In genomic region chr6:102907181-102907580, GRCh38 we compare ENCODE assay signal across 27 cellular contexts.
DNase-seq lines count a peak whose midpoint lies in the region; ATAC-seq and TF ChIP-seq lines count a peak whose summit lies in the region.
"Had no signal": no experiment of that assay in that cellular context is flagged by ENCODE, and none has a peak within 500 bp of the region (broad histone marks: within the 10 kb centered on the region; RNA-seq: fewer than 3 reads in every experiment).

No MANE protein-coding gene starts in this region.

- H2BK15ac ChIP-seq in H9 (ENCODE audit: low read depth, low read length) (no peak overlapping the region), mesendoderm (replicated peaks; ENCODE audit: low read depth) (no peak overlapping the region)

- H3K36me3 Mint-ChIP-seq in H9 (ENCODE audit: insufficient read depth in 1 of 3, low read depth in 3 of 3): peaks cover 0 to 6% (median 6%) of the 10 kb centered on the region in 3 experiments; a peak in 3 of 7 replicates
- H3K36me3 Mint-ChIP-seq in activated CD8-positive, alpha-beta T cell treated with anti-CD3 and anti-CD28 coated beads, Interleukin-2, amount 10 ng/mL, durations not matched to agents 7 days and 5 days (ENCODE audit: low read depth): no peaks in the 10 kb centered on the region
- H3K36me3 Mint-ChIP-seq: CD4-positive, alpha-beta memory T cell; naive thymus-derived CD4-positive, alpha-beta T cell had no signal

- H3K4me3 Mint-ChIP-seq in H9: no peak overlapping the region
- no peak overlapping the region for H3K4me3 Mint-ChIP-seq in activated CD8-positive, alpha-beta T cell treated with anti-CD3 and anti-CD28 coated beads, Interleukin-2, amount 10 ng/mL, durations not matched to agents 7 days and 5 days
- H3K4me3 Mint-ChIP-seq: activated CD4-positive, alpha-beta T cell treated with anti-CD3 and anti-CD28 coated beads, Interleukin-2, amount 10 ng/mL, durations not matched to agents 24 days and 14 days; activated naive CD8-positive, alpha-beta T cell treated with anti-CD3 and anti-CD28 coated beads, Interleukin-2, amount 50 U/mL, for 24 hours; CD4-positive, alpha-beta memory T cell; central memory CD8-positive, alpha-beta T cell; dendritic cell treated with granulocyte-macrophage colony-stimulating factor and Interleukin-4, amounts not matched to agents 40 ng/mL and 50 ng/mL, for 4 days; naive thymus-derived CD4-positive, alpha-beta T cell had no signal

- H3K4ac ChIP-seq in H9 (ENCODE audit: low read depth, low read length): no peak overlapping the region
- no peak overlapping the region for H3K4ac ChIP-seq in mesendoderm (ENCODE audit: low read depth, low read length)

- no peak overlapping the region for H4K91ac ChIP-seq in H9 (ENCODE audit: insufficient read length, low read depth, low read length)

- no CpG with 5 or more reads among the region's 6 CpGs for WGBS in H9 (ENCODE audit: extremely low coverage, insufficient read length, low lambda C conversion rate)
- WGBS in mesendoderm (ENCODE audit: extremely low coverage, insufficient coverage, low lambda C conversion rate): no CpG with 5 or more reads among the region's 6 CpGs

- H3K79me1 ChIP-seq in H9 (ENCODE audit: insufficient read depth, low read depth, low read length, poor library complexity, severe bottlenecking): no peaks in the 10 kb centered on the region
- no peaks in the 10 kb centered on the region for H3K79me1 ChIP-seq in mesendoderm (ENCODE audit: low read length)

- H3K4me2 ChIP-seq in H9 (ENCODE audit: insufficient read depth, insufficient read length, low read length) (no peak overlapping the region), OCI-LY1 (ENCODE audit: low read length) (peak overlapping the region; percentile 71), mesendoderm (ENCODE audit: low read length) (no peak overlapping the region)

- peak; percentile 3 for DNase-seq in DMS53 (lab: John Stamatoyannopoulos, UW)
- no peak for DNase-seq in DMS53 treated with DMSO at 0.1 percent for 48 hours (lab: John Stamatoyannopoulos, UW; ENCODE audit: unreplicated experiment)
- DNase-seq in H9: peak; percentile 61
- DNase-seq in mesendoderm: peak; percentile 34
- no peak for DNase-seq in T-helper 9 cell
- no peak for DNase-seq in upper lobe of right lung
- no peak for DNase-seq in activated CD8-positive, alpha-beta T cell treated with anti-CD3 and anti-CD28 coated beads, Interleukin-2, amount 10 ng/mL, durations not matched to agents 7 days and 5 days
- DNase-seq: activated CD4-positive, alpha-beta T cell treated with anti-CD3 and anti-CD28 coated beads, Interleukin-2, amount 10 ng/mL, durations not matched to agents 24 days and 14 days; activated naive CD8-positive, alpha-beta T cell treated with anti-CD3 and anti-CD28 coated beads, Interleukin-2, amount 50 U/mL, for 24 hours; activated T-cell treated with anti-CD3 and anti-CD28 coated beads, Interleukin-2, amount 50 U/mL, for 48 hours; CD4-positive, alpha-beta memory T cell; DMS79; midbrain; naive thymus-derived CD4-positive, alpha-beta T cell; NCI-H1105; NCI-H1930; NCI-H446; nucleus accumbens; psoas muscle; SHP77 treated with DMSO at 0.1 percent for 48 hours; stimulated activated CD4-positive, alpha-beta T cell treated with anti-CD3 and anti-CD28 coated beads, Interleukin-15, amount 100 ng/mL, for 24 hours; stimulated activated naive CD4-positive, alpha-beta T cell; T1000; WERI-Rb-1 had no signal

- H4K20me1 ChIP-seq in H9 (ENCODE audit: control insufficient read depth, insufficient read depth, insufficient read length): no peaks in the 10 kb centered on the region
- H4K20me1 ChIP-seq in OCI-LY1 (ENCODE audit: insufficient read depth, low read length): no peaks in the 10 kb centered on the region

- TF ChIP-seq CTCF in H9 (conservative IDR thresholded peaks at IDR 0.05): peak; percentile 62
- TF ChIP-seq CTCF in OCI-LY1 (IDR thresholded peaks at IDR 0.05; ENCODE audit: low read length): peak; percentile 46
- TF ChIP-seq CTCF in upper lobe of right lung (IDR thresholded peaks at IDR 0.05): no peak

- no peak overlapping the region for H3K14ac ChIP-seq in H9 (ENCODE audit: insufficient read depth, low read length)

- H2BK12ac ChIP-seq in H9 (ENCODE audit: insufficient read length, low read depth, low read length): no peak overlapping the region

- H3K79me2 ChIP-seq in H9 (ENCODE audit: insufficient read depth, low read length) (no peaks in the 10 kb centered on the region), OCI-LY1 (ENCODE audit: insufficient read depth, low read length) (no peaks in the 10 kb centered on the region), mesendoderm (ENCODE audit: control insufficient read depth, insufficient read depth, low read length) (no peaks in the 10 kb centered on the region)

- H3K4me1 ChIP-seq in H9 (ENCODE audit: insufficient read depth, low read length): no peaks in the 10 kb centered on the region
- peaks cover 6% of the 10 kb centered on the region for H3K4me1 ChIP-seq in OCI-LY1 (ENCODE audit: insufficient read depth, low read length, severe bottlenecking)
- no peaks in the 10 kb centered on the region for H3K4me1 ChIP-seq in mesendoderm (ENCODE audit: control insufficient read depth, low read depth, low read length)
- H3K4me1 ChIP-seq in upper lobe of right lung: no peaks in the 10 kb centered on the region
- H3K4me1 ChIP-seq: psoas muscle had no signal

- H2AK5ac ChIP-seq in H9 (ENCODE audit: insufficient read length, low read length) (no peak overlapping the region), mesendoderm (ENCODE audit: low read length) (no peak overlapping the region)

- H3K9me3 ChIP-seq in H9 (ENCODE audit: control insufficient read depth, low read depth, low read length) (no peaks in the 10 kb centered on the region), OCI-LY1 (ENCODE audit: low read length) (peaks cover 4% of the 10 kb centered on the region; the same call in 1 of the 2 replicates), upper lobe of right lung (no peaks in the 10 kb centered on the region)
- H3K9me3 ChIP-seq: psoas muscle had no signal

- H3K27me3 Mint-ChIP-seq in H9 (ENCODE audit: low read depth): no peaks in the 10 kb centered on the region
- H3K27me3 Mint-ChIP-seq in activated CD8-positive, alpha-beta T cell treated with anti-CD3 and anti-CD28 coated beads, Interleukin-2, amount 10 ng/mL, durations not matched to agents 7 days and 5 days (ENCODE audit: low read depth): no peaks in the 10 kb centered on the region
- H3K27me3 Mint-ChIP-seq: activated CD4-positive, alpha-beta T cell treated with anti-CD3 and anti-CD28 coated beads, Interleukin-2, amount 10 ng/mL, durations not matched to agents 24 days and 14 days; activated naive CD8-positive, alpha-beta T cell treated with anti-CD3 and anti-CD28 coated beads, Interleukin-2, amount 50 U/mL, for 24 hours; CD4-positive, alpha-beta memory T cell; central memory CD8-positive, alpha-beta T cell; dendritic cell treated with granulocyte-macrophage colony-stimulating factor and Interleukin-4, amounts not matched to agents 40 ng/mL and 50 ng/mL, for 4 days; naive thymus-derived CD4-positive, alpha-beta T cell had no signal

- no peak for ATAC-seq in upper lobe of right lung
- ATAC-seq in activated CD8-positive, alpha-beta T cell treated with anti-CD3 and anti-CD28 coated beads, Interleukin-2, amount 10 ng/mL, durations not matched to agents 7 days and 5 days: no peak
- ATAC-seq: activated naive CD8-positive, alpha-beta T cell treated with anti-CD3 and anti-CD28 coated beads, Interleukin-2, amount 50 U/mL, for 24 hours; naive thymus-derived CD4-positive, alpha-beta T cell; psoas muscle had no signal

- H3K9ac ChIP-seq in H9 (ENCODE audit: extremely low read depth, insufficient read length, low read length) (no peak overlapping the region), OCI-LY1 (ENCODE audit: low read length) (peak overlapping the region; percentile 60), mesendoderm (ENCODE audit: low read length) (no peak overlapping the region)

- H3T11ph ChIP-seq in H9 (ENCODE audit: low read length): no peak overlapping the region

- H2BK120ac ChIP-seq in H9 (ENCODE audit: low read depth, low read length, poor library complexity, severe bottlenecking) (no peak overlapping the region), mesendoderm (ENCODE audit: low read depth, low read length) (no peak overlapping the region)

- H3K4me1 Mint-ChIP-seq in H9: peaks cover 0 to 4% of the 10 kb centered on the region in 2 experiments; a peak in 1 of 4 replicates
- H3K4me1 Mint-ChIP-seq in activated CD8-positive, alpha-beta T cell treated with anti-CD3 and anti-CD28 coated beads, Interleukin-2, amount 10 ng/mL, durations not matched to agents 7 days and 5 days (ENCODE audit: low read depth): no peaks in the 10 kb centered on the region
- H3K4me1 Mint-ChIP-seq: activated CD4-positive, alpha-beta T cell treated with anti-CD3 and anti-CD28 coated beads, Interleukin-2, amount 10 ng/mL, durations not matched to agents 24 days and 14 days; activated naive CD8-positive, alpha-beta T cell treated with anti-CD3 and anti-CD28 coated beads, Interleukin-2, amount 50 U/mL, for 24 hours; CD4-positive, alpha-beta memory T cell; central memory CD8-positive, alpha-beta T cell; naive thymus-derived CD4-positive, alpha-beta T cell had no signal

- no peaks in the 10 kb centered on the region for H3K9me2 ChIP-seq in OCI-LY1 (ENCODE audit: low read depth, low read length)

- H3K9me3 Mint-ChIP-seq in H9: peaks cover 2 to 3% of the 10 kb centered on the region in 2 experiments; a peak in 2 of 5 replicates
- no peaks in the 10 kb centered on the region for H3K9me3 Mint-ChIP-seq in activated CD8-positive, alpha-beta T cell treated with anti-CD3 and anti-CD28 coated beads, Interleukin-2, amount 10 ng/mL, durations not matched to agents 7 days and 5 days (ENCODE audit: insufficient read depth)

- no peak overlapping the region for H3K56ac ChIP-seq in H9 (ENCODE audit: insufficient read length, low read depth, low read length)
- no peak overlapping the region for H3K56ac ChIP-seq in mesendoderm (ENCODE audit: low read length)

- H2AFZ ChIP-seq in H9 (ENCODE audit: low read length): no peak overlapping the region
- H2AFZ ChIP-seq in OCI-LY1 (ENCODE audit: low read length): peak overlapping the region; percentile 80; the same call in 1 of the 2 replicates

- H4K8ac ChIP-seq in H9 (replicated peaks; ENCODE audit: insufficient read length, low read depth, low read length): no peak overlapping the region
- no peak overlapping the region for H4K8ac ChIP-seq in mesendoderm (ENCODE audit: low read depth, low read length)

- CTCF ChIA-PET in activated CD8-positive, alpha-beta T cell treated with anti-CD3 and anti-CD28 coated beads, Interleukin-2, amount 10 ng/mL, durations not matched to agents 7 days and 5 days (lab: Charles Lee): no interaction called here

- no peaks in the 10 kb centered on the region for H3F3A ChIP-seq in OCI-LY1 (ENCODE audit: insufficient read depth, low read length)

- H2BK20ac ChIP-seq in H9 (ENCODE audit: low read depth, low read length, poor library complexity, severe bottlenecking): no peak overlapping the region

- H4K5ac ChIP-seq in H9 (ENCODE audit: insufficient read length, low read depth, low read length) (no peak overlapping the region), mesendoderm (ENCODE audit: low read length) (no peak overlapping the region)

- H3K27me3 ChIP-seq in H9 (ENCODE audit: insufficient read depth, low read length) (no peaks in the 10 kb centered on the region), OCI-LY1 (ENCODE audit: insufficient read depth, low read length) (no peaks in the 10 kb centered on the region), mesendoderm (ENCODE audit: insufficient read depth, low read length, poor library complexity) (no peaks in the 10 kb centered on the region), upper lobe of right lung (no peaks in the 10 kb centered on the region)

- H3K27ac ChIP-seq in H9 (ENCODE audit: insufficient read length, low read depth, low read length) (no peak overlapping the region), OCI-LY1 (ENCODE audit: low read depth, low read length, poor library complexity, severe bottlenecking) (peak overlapping the region; percentile 64), mesendoderm (ENCODE audit: low read depth, low read length) (no peak overlapping the region), upper lobe of right lung (no peak overlapping the region)
- H3K27ac ChIP-seq: psoas muscle, WERI-Rb-1 had no signal

- H3K36me3 ChIP-seq in OCI-LY1 (ENCODE audit: insufficient read depth, low read length) (no peaks in the 10 kb centered on the region), mesendoderm (ENCODE audit: control insufficient read depth, insufficient read depth, low read length) (no peaks in the 10 kb centered on the region), upper lobe of right lung (no peaks in the 10 kb centered on the region)
- H3K36me3 ChIP-seq: WERI-Rb-1 had no signal

- intact Hi-C loops in upper lobe of right lung (cut with DNase I): no loop called here

- H2BK5ac ChIP-seq in H9 (ENCODE audit: insufficient read length, low read length): no peak overlapping the region
- H2BK5ac ChIP-seq in mesendoderm (ENCODE audit: low read length): no peak overlapping the region

- H3K18ac ChIP-seq in H9 (ENCODE audit: insufficient read length, low read depth, low read length): no peak overlapping the region
- no peak overlapping the region for H3K18ac ChIP-seq in mesendoderm (ENCODE audit: low read length)

- peak overlapping the region; percentile 56 for H3K4me3 ChIP-seq in OCI-LY1 (ENCODE audit: low read depth, low read length, poor library complexity, severe bottlenecking)
- no peak overlapping the region for H3K4me3 ChIP-seq in mesendoderm (ENCODE audit: low read length)
- no peak overlapping the region for H3K4me3 ChIP-seq in upper lobe of right lung
- H3K4me3 ChIP-seq: psoas muscle had no signal

- POLR2A ChIA-PET in activated CD8-positive, alpha-beta T cell treated with anti-CD3 and anti-CD28 coated beads, Interleukin-2, amount 10 ng/mL, durations not matched to agents 7 days and 5 days (lab: Charles Lee): no interaction called here

- no peak overlapping the region for H3K27ac Mint-ChIP-seq in H9
- no peak overlapping the region for H3K27ac Mint-ChIP-seq in activated CD8-positive, alpha-beta T cell treated with anti-CD3 and anti-CD28 coated beads, Interleukin-2, amount 10 ng/mL, durations not matched to agents 7 days and 5 days
- H3K27ac Mint-ChIP-seq: activated CD4-positive, alpha-beta T cell treated with anti-CD3 and anti-CD28 coated beads, Interleukin-2, amount 10 ng/mL, durations not matched to agents 24 days and 14 days; activated naive CD8-positive, alpha-beta T cell treated with anti-CD3 and anti-CD28 coated beads, Interleukin-2, amount 50 U/mL, for 24 hours; CD4-positive, alpha-beta memory T cell; dendritic cell treated with granulocyte-macrophage colony-stimulating factor and Interleukin-4, amounts not matched to agents 40 ng/mL and 50 ng/mL, for 4 days; naive thymus-derived CD4-positive, alpha-beta T cell had no signal

- H3K23me2 ChIP-seq in H9 (ENCODE audit: insufficient read length, low read depth, low read length, poor library complexity, severe bottlenecking): no peaks in the 10 kb centered on the region

- H3K23ac ChIP-seq in H9 (ENCODE audit: insufficient read length, low read depth, low read length): no peak overlapping the region
- no peak overlapping the region for H3K23ac ChIP-seq in mesendoderm (ENCODE audit: low read length)

Comparison
In these comparisons a context has a peak if more than half of its experiments do, and no peak if none do; other contexts are left out.
1. DNase-seq: peak in DMS53 (single experiment), H9 (single experiment) and mesendoderm (single experiment); none in DMS53 treated with DMSO at 0.1 percent for 48 hours (single experiment), T-helper 9 cell (single experiment), upper lobe of right lung (single experiment) and activated CD8-positive, alpha-beta T cell treated with anti-CD3 and anti-CD28 coated beads, Interleukin-2, amount 10 ng/mL, durations not matched to agents 7 days and 5 days (single experiment).